7 cellular contexts compared by ENCODE assay signal in the genomic region with DNA sequence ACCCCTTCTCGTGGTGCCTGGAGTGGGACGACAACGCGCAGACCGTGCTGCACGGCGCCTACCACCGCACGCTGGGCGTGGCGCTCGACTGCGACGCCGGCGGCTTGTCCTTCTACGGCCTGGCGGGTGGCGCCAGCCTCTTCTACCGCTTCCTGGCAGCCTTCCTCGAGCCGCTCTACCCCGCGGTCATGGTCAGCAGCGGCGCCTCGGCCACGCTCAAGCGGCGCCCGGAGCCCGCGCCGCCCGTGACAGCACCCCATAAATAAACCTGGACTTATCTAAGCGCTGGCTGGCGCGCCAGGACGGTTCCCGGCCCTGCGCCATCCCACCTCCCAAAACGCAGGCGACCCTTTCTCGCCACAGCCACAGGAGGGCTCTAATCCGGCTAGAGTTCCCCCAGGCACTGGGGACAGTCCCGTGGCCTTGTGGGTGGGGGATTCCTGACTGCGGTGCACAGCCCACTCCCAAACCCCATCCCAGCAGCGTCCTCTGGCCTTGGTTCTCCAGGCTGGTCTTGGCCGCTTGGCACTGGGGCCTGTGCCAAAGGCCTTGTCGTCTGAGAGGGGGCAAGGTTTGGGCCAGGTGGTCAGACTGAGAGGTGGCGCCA. TPM values are rescaled to one million over a fixed set of nuclear protein-coding genes. Genes with fewer than 3 reads are reported as not detected.
A peak's percentile ranks its signal among the peaks of the same experiment; 100 is the strongest.
DNase-seq lines count a peak whose midpoint lies in the region; TF ChIP-seq lines count a peak whose summit lies in the region.
"Had no signal": no experiment of that assay in that cellular context is flagged by ENCODE, and none has a peak within 500 bp of the region (broad histone marks: within the 10 kb centered on the region; RNA-seq: fewer than 3 reads in every experiment).

No MANE protein-coding gene starts in this region.

- peaks cover 42% of the 10 kb centered on the region for H3K4me1 Mint-ChIP-seq in osteocyte (ENCODE audit: unreplicated experiment)

- H3K9me3 Mint-ChIP-seq in osteocyte (ENCODE audit: unreplicated experiment) = no peaks in the 10 kb centered on the region

- DNase-seq in GM20000 (ENCODE audit: low spot score) = peak; percentile 82
- DNase-seq in activated CD4-positive, alpha-beta T cell treated with anti-CD3 and anti-CD28 coated beads for 48 hours = peak; percentile 65
- DNase-seq in head of caudate nucleus = peak in 41 of 42 donors; percentile 44 to 87 (median 67)
- peak; percentile 38 to 44 for DNase-seq in stimulated activated CD4-positive, alpha-beta T cell treated with anti-CD3 and anti-CD28 coated beads, Interleukin-4, amount 100 ng/mL, for 48 hours (ENCODE audit: low read depth in 2 of 2)
- DNase-seq in osteocyte (ENCODE audit: extremely low spot score, unreplicated experiment) = no peak
- no peak for DNase-seq in iPS-NIHi7 (ENCODE audit: extremely low spot score)

- no peak overlapping the region for H3K27ac Mint-ChIP-seq in osteocyte (ENCODE audit: unreplicated experiment)
- H3K27ac Mint-ChIP-seq: brain had no signal

- TF ChIP-seq CTCF in GM20000 (IDR thresholded peaks at IDR 0.05; ENCODE audit: extremely low read depth, missing control alignments) = peak; percentile 42
- no peak for TF ChIP-seq CTCF in osteocyte (IDR thresholded peaks at IDR 0.05)

- no peaks in the 10 kb centered on the region for H3K36me3 Mint-ChIP-seq in osteocyte (ENCODE audit: unreplicated experiment)
- H3K36me3 Mint-ChIP-seq: brain had no signal

- no peaks in the 10 kb centered on the region for H3K27me3 Mint-ChIP-seq in osteocyte (ENCODE audit: unreplicated experiment)
- H3K27me3 Mint-ChIP-seq: brain had no signal

- no peak overlapping the region for H3K4me3 Mint-ChIP-seq in osteocyte (ENCODE audit: unreplicated experiment)
- H3K4me3 Mint-ChIP-seq: brain had no signal

- intact Hi-C loops in head of caudate nucleus (cut with DNase I) = no loop called here

RNA-seq across cellular contexts. Expression of gene SLC16A5, which starts 10.2 kb away (rescaled TPM):
- 7.0 and 7.6 TPM in 2 replicates for total RNA-seq in osteocyte

RNA-seq across cellular contexts. Expression of gene KCTD2, which starts 30.6 kb away (rescaled TPM):
- total RNA-seq in osteocyte = 22.3 and 23.7 TPM in 2 replicates

RNA-seq across cellular contexts. Expression of gene ATP5PD, which starts 30.8 kb away (rescaled TPM):
- total RNA-seq in osteocyte = 195 and 212 TPM in 2 replicates

RNA-seq across cellular contexts. Expression of gene ARMC7, which starts 32.2 kb away (rescaled TPM):
- 12.8 and 13.6 TPM in 2 replicates for total RNA-seq in osteocyte

RNA-seq across cellular contexts. Expression of gene NT5C, which starts 53.9 kb away (rescaled TPM):
- total RNA-seq in osteocyte = 45.6 and 48.2 TPM in 2 replicates

Comparison
In these comparisons a context has a peak if more than half of its experiments do, and no peak if none do; other contexts are left out.
1. DNase-seq: peak in GM20000 (single experiment), activated CD4-positive, alpha-beta T cell treated with anti-CD3 and anti-CD28 coated beads for 48 hours (single experiment), head of caudate nucleus (41 of 42) and stimulated activated CD4-positive, alpha-beta T cell treated with anti-CD3 and anti-CD28 coated beads, Interleukin-4, amount 100 ng/mL, for 48 hours (2 of 2); none in osteocyte (single experiment) and iPS-NIHi7 (single experiment).